ENCODE assay signal across 8 cellular contexts in genomic region chr6:152206072-152206818, GRCh38.
DNase-seq lines count a peak whose midpoint lies in the region; ATAC-seq and TF ChIP-seq lines count a peak whose summit lies in the region.

No MANE protein-coding gene starts in this region.

- POLR2A ChIA-PET in CD4-positive, alpha-beta T cell (lab: Charles Lee): interaction anchor here (0.8 to 1.0 kb wide), 2 partner anchors 21 kb away, joined by 3 to 5 read pairs; no protein-coding TSS in a partner anchor

- CTCF ChIA-PET in CD4-positive, alpha-beta T cell (lab: Charles Lee): no interaction called here
- CTCF ChIA-PET in activated naive CD4-positive, alpha-beta T cell treated with anti-CD3 and anti-CD28 coated beads for 36 hours (lab: Charles Lee): interaction anchor here (0.6 to 1.3 kb wide), 6 partner anchors 12 to 69 kb away, joined by 3 to 5 read pairs (median 4); no protein-coding TSS in a partner anchor

- H3K4me1 Mint-ChIP-seq in CD4-positive, alpha-beta T cell (ENCODE audit: low read depth): peaks cover 10% of the 10 kb centered on the region
- peaks cover 6% of the 10 kb centered on the region for H3K4me1 Mint-ChIP-seq in activated naive CD4-positive, alpha-beta T cell treated with anti-CD3 and anti-CD28 coated beads for 36 hours (ENCODE audit: low read depth)

- H3K4me3 Mint-ChIP-seq in CD4-positive, alpha-beta T cell: no peak overlapping the region
- no peak overlapping the region for H3K4me3 Mint-ChIP-seq in activated naive CD4-positive, alpha-beta T cell treated with anti-CD3 and anti-CD28 coated beads for 36 hours

- no peak overlapping the region for H3K27ac ChIP-seq in CD4-positive, alpha-beta T cell (ENCODE audit: low read depth, low read length)

- no peaks in the 10 kb centered on the region for H3K27me3 Mint-ChIP-seq in CD4-positive, alpha-beta T cell
- H3K27me3 Mint-ChIP-seq in activated naive CD4-positive, alpha-beta T cell treated with anti-CD3 and anti-CD28 coated beads for 36 hours (ENCODE audit: low read depth): no peaks in the 10 kb centered on the region

- peaks cover 98% of the 10 kb centered on the region for H3K36me3 Mint-ChIP-seq in CD4-positive, alpha-beta T cell (ENCODE audit: low read depth)
- H3K36me3 Mint-ChIP-seq in activated naive CD4-positive, alpha-beta T cell treated with anti-CD3 and anti-CD28 coated beads for 36 hours (ENCODE audit: low read depth): peaks cover 27% of the 10 kb centered on the region

- no peaks in the 10 kb centered on the region for H3K9me3 ChIP-seq in CD4-positive, alpha-beta T cell (ENCODE audit: control insufficient read depth, low read length)

- peak in 9 of 10 experiments; percentile 23 to 58 (median 38) for DNase-seq in CD4-positive, alpha-beta T cell
- DNase-seq in LHCN-M2 (ENCODE audit: low read depth): peak; percentile 29
- peak; percentile 66 for DNase-seq in activated naive CD4-positive, alpha-beta T cell treated with anti-CD3 and anti-CD28 coated beads for 36 hours
- DNase-seq in iris pigment epithelial cell (ENCODE audit: low read depth): peak; percentile 58
- DNase-seq in stimulated activated CD8-positive, alpha-beta memory T cell treated with anti-CD3 and anti-CD28 coated beads, Interleukin-4, amount 100 ng/mL, for 48 hours: peak; percentile 74
- DNase-seq in NCI-H2196 (lab: John Stamatoyannopoulos, UW; ENCODE audit: unreplicated experiment): no peak
- no peak for DNase-seq in NK-92 (lab: John Stamatoyannopoulos, UW; ENCODE audit: unreplicated experiment)

- ATAC-seq in CD4-positive, alpha-beta T cell (ENCODE audit: poor library complexity): peak; percentile 54
- no peak for ATAC-seq in HG02938 (IDR thresholded peaks at IDR 0.05; ENCODE audit: unreplicated experiment)

- intact Hi-C loops in CD4-positive, alpha-beta T cell (cut with DNase I, micrococcal nuclease): loop anchor here (5.0 kb wide), 1 partner anchor 151 kb away; no protein-coding TSS in a partner anchor
- intact Hi-C loops in activated naive CD4-positive, alpha-beta T cell treated with anti-CD3 and anti-CD28 coated beads for 36 hours (cut with micrococcal nuclease): loop anchor here (1.0 to 5.0 kb wide), 3 partner anchors 62 to 151 kb away; no protein-coding TSS in a partner anchor

- no peak overlapping the region for H3K27ac Mint-ChIP-seq in CD4-positive, alpha-beta T cell
- H3K27ac Mint-ChIP-seq in activated naive CD4-positive, alpha-beta T cell treated with anti-CD3 and anti-CD28 coated beads for 36 hours: no peak overlapping the region

- H3K27me3 ChIP-seq in CD4-positive, alpha-beta T cell (ENCODE audit: control insufficient read depth, insufficient read depth, low read length): no peaks in the 10 kb centered on the region

- H3K9me3 Mint-ChIP-seq in CD4-positive, alpha-beta T cell: no peaks in the 10 kb centered on the region
- H3K9me3 Mint-ChIP-seq in activated naive CD4-positive, alpha-beta T cell treated with anti-CD3 and anti-CD28 coated beads for 36 hours: no peaks in the 10 kb centered on the region

- peak; percentile 65 for TF ChIP-seq CTCF in CD4-positive, alpha-beta T cell (IDR thresholded peaks at IDR 0.05)

Comparison
In these comparisons a context has a peak if more than half of its experiments do, and no peak if none do; other contexts are left out.
1. DNase-seq: peak in CD4-positive, alpha-beta T cell (9 of 10), LHCN-M2 (single experiment), activated naive CD4-positive, alpha-beta T cell treated with anti-CD3 and anti-CD28 coated beads for 36 hours (single experiment), iris pigment epithelial cell (single experiment) and stimulated activated CD8-positive, alpha-beta memory T cell treated with anti-CD3 and anti-CD28 coated beads, Interleukin-4, amount 100 ng/mL, for 48 hours (single experiment); none in NCI-H2196 (single experiment) and NK-92 (single experiment).